In genomic region chr3:58171126-58171525, GRCh38 we compare ENCODE assay signal across 28 cellular contexts. TPM values are rescaled to one million over a fixed set of nuclear protein-coding genes. Genes with fewer than 3 reads are reported as not detected.
"Had no signal": no experiment of that assay in that cellular context is flagged by ENCODE, and none has a peak within 500 bp of the region (broad histone marks: within the 10 kb centered on the region; RNA-seq: fewer than 3 reads in every experiment).

No MANE protein-coding gene starts in this region.

- H3K4me3 ChIP-seq: gastrocnemius medialis, neural progenitor cell, skin epidermis, stomach, suprapubic skin, transverse colon, uterus had no signal

- H3K36me3 ChIP-seq: gastrocnemius medialis, neural progenitor cell, uterus, WERI-Rb-1 had no signal

- H3K4me3 Mint-ChIP-seq: activated naive CD8-positive, alpha-beta T cell treated with anti-CD3 and anti-CD28 coated beads for 36 hours; activated T-cell treated with anti-CD3 and anti-CD28 coated beads, Interleukin-2, amount 50 U/mL, for 4 hours; central memory CD8-positive, alpha-beta T cell; neural progenitor cell; stimulated activated effector memory CD8-positive, alpha-beta T cell treated with anti-CD3 and anti-CD28 coated beads, Interleukin-12 subunit alpha, Interleukin-12 subunit beta, amount 100 ng/mL, for 72 hours had no signal

- H3K27ac ChIP-seq: gastrocnemius medialis, neural progenitor cell, skin epidermis, suprapubic skin, uterus, WERI-Rb-1 had no signal

- H3K27me3 ChIP-seq: gastrocnemius medialis, neural progenitor cell, stomach, suprapubic skin, transverse colon, uterus had no signal

- H3K4me1 Mint-ChIP-seq: activated naive CD8-positive, alpha-beta T cell treated with anti-CD3 and anti-CD28 coated beads for 36 hours; central memory CD8-positive, alpha-beta T cell; stimulated activated effector memory CD8-positive, alpha-beta T cell treated with anti-CD3 and anti-CD28 coated beads, Interleukin-12 subunit alpha, Interleukin-12 subunit beta, amount 100 ng/mL, for 72 hours had no signal

- H3K27ac Mint-ChIP-seq: activated naive CD8-positive, alpha-beta T cell treated with anti-CD3 and anti-CD28 coated beads for 36 hours; stimulated activated effector memory CD8-positive, alpha-beta T cell treated with anti-CD3 and anti-CD28 coated beads, Interleukin-12 subunit alpha, Interleukin-12 subunit beta, amount 100 ng/mL, for 72 hours had no signal

- H3K9me3 Mint-ChIP-seq: activated naive CD8-positive, alpha-beta T cell treated with anti-CD3 and anti-CD28 coated beads for 36 hours; activated T-cell treated with anti-CD3 and anti-CD28 coated beads, Interleukin-2, amount 50 U/mL, for 4 hours; central memory CD8-positive, alpha-beta T cell; neural progenitor cell; stimulated activated effector memory CD8-positive, alpha-beta T cell treated with anti-CD3 and anti-CD28 coated beads, Interleukin-12 subunit alpha, Interleukin-12 subunit beta, amount 100 ng/mL, for 72 hours had no signal

- H3K36me3 Mint-ChIP-seq: activated naive CD8-positive, alpha-beta T cell treated with anti-CD3 and anti-CD28 coated beads for 36 hours; stimulated activated effector memory CD8-positive, alpha-beta T cell treated with anti-CD3 and anti-CD28 coated beads, Interleukin-12 subunit alpha, Interleukin-12 subunit beta, amount 100 ng/mL, for 72 hours had no signal

- H3K27me3 Mint-ChIP-seq: central memory CD8-positive, alpha-beta T cell had no signal

- DNase-seq: activated CD4-positive, alpha-beta T cell treated with anti-CD3 and anti-CD28 coated beads for 1 hour; activated CD8-positive, alpha-beta memory T cell treated with anti-CD3 and anti-CD28 coated beads for 24 hours; activated CD8-positive, alpha-beta memory T cell treated with anti-CD3 and anti-CD28 coated beads, Interleukin-2, amount 50 U/mL, for 48 hours; activated naive CD4-positive, alpha-beta T cell treated with Interleukin-2 at 50 U/mL for 16 hours; activated naive CD8-positive, alpha-beta T cell treated with anti-CD3 and anti-CD28 coated beads for 36 hours; activated T-cell treated with anti-CD3 and anti-CD28 coated beads, Interleukin-2, amount 50 U/mL, for 4 hours; effector memory CD4-positive, alpha-beta T cell; gastrocnemius medialis; head of caudate nucleus; hypothalamus; mesenchymal stem cell; right cardiac atrium; stimulated activated CD4-positive, alpha-beta T cell treated with anti-CD3 and anti-CD28 coated beads, Interleukin-1b, Interleukin-23, amount 100 ng/mL, for 48 hours; stomach; SW 1271; transverse colon; uterus; WERI-Rb-1 had no signal

- H3K9me3 ChIP-seq: gastrocnemius medialis, stomach, suprapubic skin, transverse colon, uterus had no signal

- ATAC-seq: activated T-cell treated with anti-CD3 and anti-CD28 coated beads, Interleukin-2, amount 50 U/mL, for 4 hours; esophagus mucosa; gastrocnemius medialis; right cardiac atrium; stimulated activated effector memory CD8-positive, alpha-beta T cell treated with anti-CD3 and anti-CD28 coated beads, Interleukin-12 subunit alpha, Interleukin-12 subunit beta, amount 100 ng/mL, for 72 hours had no signal

RNA-seq across cellular contexts. Expression of gene DNASE1L3, which starts 39.6 kb away (rescaled TPM):
- total RNA-seq: activated naive CD8-positive, alpha-beta T cell treated with anti-CD3 and anti-CD28 coated beads for 36 hours; activated T-cell treated with anti-CD3 and anti-CD28 coated beads, Interleukin-2, amount 50 U/mL, for 4 hours; astrocyte; myocyte; osteocyte; T-helper 2 cell treated with Interferon-gamma antibody and Interleukin-4, amounts not matched to agents 100 ng/mL and 5 ng/mL, for 36 hours had no signal
